In the genomic region with DNA sequence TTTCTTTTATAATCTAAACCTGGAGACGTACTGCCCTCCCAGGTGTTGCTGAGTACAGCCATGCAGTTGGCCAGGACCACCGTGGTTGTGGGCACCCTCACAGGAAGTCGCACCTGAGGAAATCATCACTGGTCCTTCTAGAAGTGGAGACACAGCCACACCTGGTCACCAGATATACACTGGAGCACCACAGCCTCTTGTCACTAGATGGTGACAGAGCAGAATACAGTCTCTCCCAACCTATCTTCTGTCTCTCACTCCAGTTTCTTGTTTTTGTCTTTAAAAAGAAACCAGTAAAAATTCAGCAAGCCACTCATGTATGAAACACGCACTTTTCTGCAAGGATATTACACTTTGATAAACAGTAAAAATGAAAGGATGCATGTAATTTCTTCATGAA, we compare ENCODE assay signal across 20 cellular contexts. TPM values are rescaled to one million over a fixed set of nuclear protein-coding genes. Genes with fewer than 3 reads are reported as not detected.
DNase-seq lines count a peak whose midpoint lies in the region; ATAC-seq and TF ChIP-seq lines count a peak whose summit lies in the region.
"Had no signal": no experiment of that assay in that cellular context is flagged by ENCODE, and none has a peak within 500 bp of the region (broad histone marks: within the 10 kb centered on the region; RNA-seq: fewer than 3 reads in every experiment).

No MANE protein-coding gene starts in this region.

- peak overlapping the region; percentile 18 for H3K4me2 ChIP-seq in hepatocyte

- TF ChIP-seq CTCF in GM20000 (IDR thresholded peaks at IDR 0.05; ENCODE audit: extremely low read depth, missing control alignments) (no peak), hepatocyte (IDR thresholded peaks at IDR 0.05; ENCODE audit: poor library complexity) (no peak)

- no peaks in the 10 kb centered on the region for H4K20me1 ChIP-seq in hepatocyte (ENCODE audit: insufficient read depth, poor library complexity, severe bottlenecking)

- peak overlapping the region; percentile 42 for H3K27ac ChIP-seq in hepatocyte
- H3K27ac ChIP-seq: esophagus squamous epithelium, right atrium auricular region, tibial artery had no signal

- H2AFZ ChIP-seq in hepatocyte, result no peak overlapping the region

- 78% methylated on average over 4 of the region's 4 CpGs for WGBS in hepatocyte (ENCODE audit: low lambda C conversion rate, missing lambda C conversion rate)

- H3K9me3 ChIP-seq in hepatocyte (ENCODE audit: low read depth), result peaks cover 3% of the 10 kb centered on the region
- H3K9me3 ChIP-seq: esophagus squamous epithelium had no signal

- ATAC-seq in GM19463 (IDR thresholded peaks at IDR 0.05; ENCODE audit: unreplicated experiment), result no peak
- ATAC-seq: activated T-cell treated with anti-CD3 and anti-CD28 coated beads, Interleukin-2, amount 50 U/mL, for 72 hours; naive thymus-derived CD4-positive, alpha-beta T cell had no signal

- intact Hi-C loops in head of caudate nucleus (cut with DNase I), result no loop called here

- H3K4me3 ChIP-seq in hepatocyte, result no peak overlapping the region
- H3K4me3 ChIP-seq: esophagus squamous epithelium, right atrium auricular region, tibial artery had no signal

- H3K9me2 ChIP-seq in hepatocyte (replicated peaks; ENCODE audit: insufficient read depth), result no peaks in the 10 kb centered on the region

- no peaks in the 10 kb centered on the region for H3K36me3 ChIP-seq in hepatocyte (replicated peaks; ENCODE audit: insufficient read depth, low read depth)
- H3K36me3 ChIP-seq: esophagus squamous epithelium, right atrium auricular region, tibial artery had no signal

- H3K79me2 ChIP-seq in hepatocyte, result no peaks in the 10 kb centered on the region

- no peaks in the 10 kb centered on the region for H3K4me1 ChIP-seq in hepatocyte (ENCODE audit: insufficient read depth)
- H3K4me1 ChIP-seq: esophagus squamous epithelium, right atrium auricular region, tibial artery had no signal

- DNase-seq in COLO668 (lab: John Stamatoyannopoulos, UW; ENCODE audit: unreplicated experiment) (peak; percentile 17), GM20000 (ENCODE audit: low spot score) (peak; percentile 7), NCI-H345 treated with DMSO at 0.1 percent for 48 hours (lab: John Stamatoyannopoulos, UW; ENCODE audit: unreplicated experiment) (peak; percentile 43), hepatocyte (ENCODE audit: low spot score) (no peak), head of caudate nucleus (no peak), DMS 273 (lab: John Stamatoyannopoulos, UW; ENCODE audit: unreplicated experiment) (no peak)
- DNase-seq in activated CD8-positive, alpha-beta memory T cell treated with anti-CD3 and anti-CD28 coated beads for 24 hours, result no peak
- DNase-seq: activated T-cell treated with anti-CD3 and anti-CD28 coated beads, Interleukin-2, amount 50 U/mL, for 72 hours; AML-193; DMS79 treated with DMSO at 0.1 percent for 48 hours; esophagus squamous epithelium; KG1; naive thymus-derived CD4-positive, alpha-beta T cell; NCI-H226; stimulated activated CD4-positive, alpha-beta T cell treated with anti-CD3 and anti-CD28 coated beads, Interleukin-1b, Interleukin-23, amount 100 ng/mL, for 48 hours; tibial artery had no signal

- no peaks in the 10 kb centered on the region for H3K27me3 ChIP-seq in hepatocyte
- H3K27me3 ChIP-seq: esophagus squamous epithelium, right atrium auricular region, tibial artery had no signal

RNA-seq across cellular contexts. Expression of a gene that starts 43.1 kb away (rescaled TPM):
- total RNA-seq in hepatocyte, result not detected in 2 replicates
- polyA plus RNA-seq in hepatocyte, result not detected in 2 replicates
- total RNA-seq: activated T-cell treated with anti-CD3 and anti-CD28 coated beads, Interleukin-2, amount 50 U/mL, for 72 hours; esophagus squamous epithelium; H1; liver; naive thymus-derived CD4-positive, alpha-beta T cell; right atrium auricular region had no signal
- polyA plus RNA-seq: H1; liver; naive thymus-derived CD4-positive, alpha-beta T cell had no signal

Comparison
In these comparisons a context has a peak if more than half of its experiments do, and no peak if none do; other contexts are left out.
1. DNase-seq: peak in COLO668 (single experiment), GM20000 (single experiment) and NCI-H345 treated with DMSO at 0.1 percent for 48 hours (single experiment); none in hepatocyte (single experiment), head of caudate nucleus (0 of 42), DMS 273 (single experiment) and activated CD8-positive, alpha-beta memory T cell treated with anti-CD3 and anti-CD28 coated beads for 24 hours (single experiment).